Comparison of ENCODE assay signal across 1 cellular context in the genomic region with DNA sequence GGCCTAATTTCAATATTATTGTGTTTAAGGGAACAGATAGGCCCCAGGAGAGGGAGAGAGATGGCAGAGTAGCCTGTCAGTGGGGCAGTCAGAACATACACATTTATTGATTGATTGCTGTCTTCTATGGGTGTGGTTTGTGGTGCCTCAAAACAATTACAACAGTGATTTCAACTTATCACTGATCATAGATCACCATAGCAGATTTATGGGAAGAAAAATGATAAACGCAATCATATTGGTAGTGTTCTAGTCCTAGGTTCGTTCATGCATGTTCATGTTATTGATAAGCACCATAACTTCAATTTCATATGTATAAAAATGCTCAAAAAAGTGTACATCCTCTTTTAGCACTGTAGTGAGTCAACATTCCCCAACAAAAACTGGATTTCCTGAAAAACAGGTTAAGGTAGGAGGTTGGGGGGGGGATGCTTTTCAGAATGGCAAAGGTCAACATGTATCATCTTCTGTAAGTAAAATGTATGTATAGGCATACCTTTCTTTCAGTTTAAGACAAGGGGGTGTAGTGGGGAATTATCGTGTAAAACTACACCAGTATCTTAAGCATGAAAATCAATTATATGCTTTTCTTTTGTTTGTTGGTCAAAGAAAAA.
TF ChIP-seq lines count a peak whose summit lies in the region.

No MANE protein-coding gene starts in this region.

TF ChIP-seq in HepG2, 621 proteins besides CTCF, POLR2A, EP300 and RAD21 (continued from another document):
- TF ChIP-seq, protein P1, sequence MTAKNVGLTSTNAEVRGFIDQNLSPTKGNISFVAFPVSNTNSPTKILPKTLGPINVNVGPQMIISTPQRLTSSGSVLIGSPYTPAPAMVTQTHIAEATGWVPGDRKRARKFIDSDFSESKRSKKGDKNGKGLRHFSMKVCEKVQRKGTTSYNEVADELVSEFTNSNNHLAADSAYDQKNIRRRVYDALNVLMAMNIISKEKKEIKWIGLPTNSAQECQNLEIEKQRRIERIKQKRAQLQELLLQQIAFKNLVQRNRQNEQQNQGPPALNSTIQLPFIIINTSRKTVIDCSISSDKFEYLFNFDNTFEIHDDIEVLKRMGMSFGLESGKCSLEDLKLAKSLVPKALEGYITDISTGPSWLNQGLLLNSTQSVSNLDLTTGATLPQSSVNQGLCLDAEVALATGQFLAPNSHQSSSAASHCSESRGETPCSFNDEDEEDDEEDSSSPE (CRISPR knock-in tag; IDR thresholded peaks at IDR 0.05), result no peak
- TF ChIP-seq NR2F6 (IDR thresholded peaks at IDR 0.05) (peak; percentile 39; the same call in 1 of the 2 replicates), NR2F6 (CRISPR knock-in tag; IDR thresholded peaks at IDR 0.05) (no peak), CREB1 (IDR thresholded peaks at IDR 0.05) (no peak), CREB1 (CRISPR knock-in tag; IDR thresholded peaks at IDR 0.05) (0 out of 2 replicates have a peak, but pooled peaks have one; percentile 15)
